ENCODE assay signal across 1 cellular context in the genomic region with DNA sequence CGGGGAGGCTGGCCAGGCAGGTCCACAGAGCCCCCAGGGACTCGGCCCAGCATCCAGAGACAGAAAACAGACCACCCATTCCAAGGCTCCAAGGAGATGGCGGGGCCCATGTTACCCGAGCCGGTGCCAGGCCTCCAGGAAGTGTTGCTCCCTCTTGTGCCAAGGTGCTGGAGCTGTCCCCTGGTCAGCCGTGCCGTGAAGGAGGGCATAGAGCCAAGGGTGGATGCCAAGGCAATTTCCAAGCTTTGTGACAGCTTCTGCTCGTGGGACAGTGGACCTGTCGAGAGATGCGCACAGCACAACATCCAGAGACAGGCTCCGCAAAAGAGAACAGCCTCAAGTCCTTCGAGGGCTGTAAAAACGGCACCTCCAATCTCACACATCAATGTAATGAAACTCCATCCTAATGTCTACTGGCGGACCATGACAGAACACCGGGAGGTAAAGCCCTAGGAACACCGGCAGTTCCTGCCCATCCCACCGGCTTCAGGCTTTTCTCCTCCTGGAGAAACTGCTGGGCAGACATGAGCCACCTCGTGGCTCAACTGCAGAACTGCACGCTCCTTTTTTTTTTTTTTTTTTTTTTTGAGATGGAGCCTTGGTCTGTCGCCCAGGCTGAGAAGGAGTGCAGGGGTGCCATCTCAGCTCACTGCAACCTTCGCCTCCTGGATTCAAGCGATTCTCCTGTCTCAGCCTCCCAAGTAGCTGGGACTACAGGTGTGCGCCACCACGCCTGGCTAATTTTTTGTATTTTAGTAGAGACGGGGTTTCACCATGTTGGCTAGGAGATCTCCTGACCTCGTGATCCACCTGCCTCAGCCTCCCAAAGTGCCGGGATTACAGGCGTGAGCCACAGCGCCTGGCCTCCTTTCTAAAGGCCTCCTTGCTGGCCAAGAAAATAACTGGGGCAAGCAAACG.
A peak's percentile ranks its signal among the peaks of the same experiment; 100 is the strongest.
TF ChIP-seq lines count a peak whose summit lies in the region.

No MANE protein-coding gene starts in this region.

TF ChIP-seq in HEK293, 187 proteins besides CTCF, POLR2A, EP300 and RAD21 (continued from another document):
- TF ChIP-seq, protein P1, sequence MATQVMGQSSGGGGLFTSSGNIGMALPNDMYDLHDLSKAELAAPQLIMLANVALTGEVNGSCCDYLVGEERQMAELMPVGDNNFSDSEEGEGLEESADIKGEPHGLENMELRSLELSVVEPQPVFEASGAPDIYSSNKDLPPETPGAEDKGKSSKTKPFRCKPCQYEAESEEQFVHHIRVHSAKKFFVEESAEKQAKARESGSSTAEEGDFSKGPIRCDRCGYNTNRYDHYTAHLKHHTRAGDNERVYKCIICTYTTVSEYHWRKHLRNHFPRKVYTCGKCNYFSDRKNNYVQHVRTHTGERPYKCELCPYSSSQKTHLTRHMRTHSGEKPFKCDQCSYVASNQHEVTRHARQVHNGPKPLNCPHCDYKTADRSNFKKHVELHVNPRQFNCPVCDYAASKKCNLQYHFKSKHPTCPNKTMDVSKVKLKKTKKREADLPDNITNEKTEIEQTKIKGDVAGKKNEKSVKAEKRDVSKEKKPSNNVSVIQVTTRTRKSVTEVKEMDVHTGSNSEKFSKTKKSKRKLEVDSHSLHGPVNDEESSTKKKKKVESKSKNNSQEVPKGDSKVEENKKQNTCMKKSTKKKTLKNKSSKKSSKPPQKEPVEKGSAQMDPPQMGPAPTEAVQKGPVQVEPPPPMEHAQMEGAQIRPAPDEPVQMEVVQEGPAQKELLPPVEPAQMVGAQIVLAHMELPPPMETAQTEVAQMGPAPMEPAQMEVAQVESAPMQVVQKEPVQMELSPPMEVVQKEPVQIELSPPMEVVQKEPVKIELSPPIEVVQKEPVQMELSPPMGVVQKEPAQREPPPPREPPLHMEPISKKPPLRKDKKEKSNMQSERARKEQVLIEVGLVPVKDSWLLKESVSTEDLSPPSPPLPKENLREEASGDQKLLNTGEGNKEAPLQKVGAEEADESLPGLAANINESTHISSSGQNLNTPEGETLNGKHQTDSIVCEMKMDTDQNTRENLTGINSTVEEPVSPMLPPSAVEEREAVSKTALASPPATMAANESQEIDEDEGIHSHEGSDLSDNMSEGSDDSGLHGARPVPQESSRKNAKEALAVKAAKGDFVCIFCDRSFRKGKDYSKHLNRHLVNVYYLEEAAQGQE (tag by site-specific recombination; IDR thresholded peaks at IDR 0.05): 0 out of 2 replicates have a peak, but pooled peaks have one; percentile 33
- TF ChIP-seq ZNF701 (tag by site-specific recombination; IDR thresholded peaks at IDR 0.05): no peak
- peak; percentile 65 for TF ChIP-seq ZNF600 (tag by site-specific recombination; IDR thresholded peaks at IDR 0.05)
TF ChIP-seq in HEK293: peak in this region for 10.
